In the genomic region with DNA sequence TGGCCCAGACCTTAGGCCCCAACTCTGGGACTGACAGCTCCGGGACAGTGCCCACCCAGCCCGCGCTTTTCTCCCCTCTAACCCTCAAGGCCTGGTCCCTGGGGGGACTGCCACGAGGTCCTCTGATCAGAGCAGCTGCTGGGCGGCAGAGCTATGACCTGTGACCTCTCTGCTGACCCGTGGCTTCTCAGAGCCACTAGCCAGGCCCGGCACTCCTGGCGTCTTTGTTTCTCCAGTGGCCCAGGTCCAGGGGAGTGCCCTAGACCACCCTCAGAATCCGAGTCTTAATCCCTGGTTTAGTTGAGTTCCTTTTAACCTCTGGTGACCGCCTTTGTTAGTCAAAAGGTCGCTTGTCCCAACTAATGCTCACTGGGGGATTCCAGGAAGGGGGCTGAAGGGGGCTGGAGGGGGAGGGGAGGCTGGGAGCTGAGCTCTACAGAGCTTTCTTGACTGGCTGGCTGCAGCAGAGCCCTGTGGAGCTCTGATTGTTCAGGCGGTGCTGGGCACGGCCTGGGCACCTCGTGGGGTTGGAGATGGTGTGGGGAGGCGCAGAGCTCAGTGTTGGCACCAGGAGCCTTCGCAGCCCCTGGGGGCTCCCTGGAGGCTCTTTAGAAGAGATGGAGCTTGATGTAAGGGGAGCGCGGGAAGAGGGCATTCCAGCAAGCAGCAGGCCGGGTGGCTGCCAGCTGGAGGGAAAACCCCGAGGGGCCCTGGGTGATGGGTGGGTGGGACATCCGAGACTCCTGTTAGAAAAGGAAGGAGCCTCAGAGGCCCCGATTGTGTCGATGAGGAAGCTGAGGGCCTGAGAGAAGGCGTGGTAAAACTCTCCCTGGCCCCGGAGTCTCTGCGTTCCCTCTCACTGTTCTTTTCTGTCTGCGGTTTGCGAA, we compare ENCODE assay signal across 8 cellular contexts. TPM values are rescaled to one million over a fixed set of nuclear protein-coding genes. Genes with fewer than 3 reads are reported as not detected.
DNase-seq lines count a peak whose midpoint lies in the region; TF ChIP-seq lines count a peak whose summit lies in the region.

No MANE protein-coding gene starts in this region.

- peak overlapping the region; percentile 56 to 70 for H3K4me3 ChIP-seq in ascending aorta
- H3K4me3 ChIP-seq in kidney epithelial cell (ENCODE audit: low read depth, low read length), result peak overlapping the region; percentile 51
- peak overlapping the region in 1 of 3 donors; percentile 39 for H3K4me3 ChIP-seq in thyroid gland (replicated peaks in 1 of 3)

- DNase-seq in activated CD4-positive, alpha-beta T cell treated with anti-CD3 and anti-CD28 coated beads for 48 hours, result peak; percentile 14
- no peak for DNase-seq in activated CD4-positive, alpha-beta T cell treated with anti-CD3 and anti-CD28 coated beads for 1 hour
- DNase-seq in ascending aorta (ENCODE audit: low spot score in 2 of 2) (no peak), kidney epithelial cell (ENCODE audit: low read depth) (no peak), thyroid gland (no peak), NCI-H226 (no peak), KG1 (lab: John Stamatoyannopoulos, UW) (no peak), HT-29 (ENCODE audit: low spot score) (no peak)

- 64% methylated on average over 25 to 28 of the region's 28 CpGs for WGBS in thyroid gland, 2 donors

- no peak for TF ChIP-seq POLR2A in thyroid gland (IDR thresholded peaks at IDR 0.05)

- peak overlapping the region; percentile 66 to 72 for H3K27ac ChIP-seq in ascending aorta
- H3K27ac ChIP-seq in thyroid gland, result peak overlapping the region in 2 of 3 donors; percentile 49 to 59

- H3K36me3 ChIP-seq in ascending aorta (no peaks in the 10 kb centered on the region), kidney epithelial cell (ENCODE audit: control insufficient read depth, insufficient read depth, low read length) (no peaks in the 10 kb centered on the region), thyroid gland (no peaks in the 10 kb centered on the region)

- H3K4me1 ChIP-seq in ascending aorta, result peaks cover 0 to 15% of the 10 kb centered on the region in 2 donors
- H3K4me1 ChIP-seq in thyroid gland, result peaks cover 10 to 12% of the 10 kb centered on the region in 2 donors

- no peak for TF ChIP-seq CTCF in ascending aorta (IDR thresholded peaks at IDR 0.05)
- TF ChIP-seq CTCF in kidney epithelial cell (IDR thresholded peaks at IDR 0.05; ENCODE audit: insufficient read depth, low read length, poor library complexity, severe bottlenecking), result no peak
- TF ChIP-seq CTCF in thyroid gland (IDR thresholded peaks at IDR 0.05), result no peak

- H3K27me3 ChIP-seq in ascending aorta (no peaks in the 10 kb centered on the region), kidney epithelial cell (ENCODE audit: control insufficient read depth, insufficient read depth, low read length) (peaks cover 16% of the 10 kb centered on the region), thyroid gland (no peaks in the 10 kb centered on the region)

- H3K9me3 ChIP-seq in ascending aorta, result no peaks in the 10 kb centered on the region
- no peaks in the 10 kb centered on the region for H3K9me3 ChIP-seq in thyroid gland

- intact Hi-C loops in ascending aorta (cut with DNase I) (loop anchor here (2.0 to 5.0 kb wide), 3 partner anchors 19 to 62 kb away; no protein-coding TSS in a partner anchor), thyroid gland (cut with DNase I) (no loop called here)

RNA-seq across cellular contexts. Expression of gene FBLN1, which starts 1.4 kb away (rescaled TPM):
- total RNA-seq in ascending aorta, result 580 TPM
- 29.0 and 32.8 TPM in 2 replicates for total RNA-seq in kidney epithelial cell
- 100 to 1,000 TPM in 3 of 4 donors, 10 to 100 TPM in 1; 52.3 to 199 (median 163) TPM for total RNA-seq in thyroid gland
- total RNA-seq in HT-29 (2014; rRNA removed; shearing (Covaris generic)), result 0.43 and 0.63 TPM in 2 replicates

Comparison
In these comparisons a context has a peak if more than half of its experiments do, and no peak if none do; other contexts are left out.
1. RNA of gene FBLN1, which starts 1.4 kb away (total RNA-seq): 580 TPM in ascending aorta (single experiment), 52.3 to 199 TPM in thyroid gland and 29.0 to 32.8 TPM in kidney epithelial cell; 0.43 to 0.63 TPM in HT-29; every median in the first group is over 10 times any median in the second.